ENCODE assay signal across 27 cellular contexts in genomic region chr16:68377221-68377620, GRCh38.
"Had no signal": no experiment of that assay in that cellular context is flagged by ENCODE, and none has a peak within 500 bp of the region (broad histone marks: within the 10 kb centered on the region; RNA-seq: fewer than 3 reads in every experiment).

No MANE protein-coding gene starts in this region.

- ATAC-seq: activated CD4-positive, alpha-beta T cell treated with anti-CD3 and anti-CD28 coated beads for 36 hours; activated CD4-positive, CD25-positive, alpha-beta regulatory T cell treated with anti-CD3 and anti-CD28 coated beads, Interleukin-2, amount 50 U/mL, for 24 hours; activated CD8-positive, alpha-beta memory T cell treated with anti-CD3 and anti-CD28 coated beads, Interleukin-2, amount 10 ng/mL, durations not matched to agents 7 days and 5 days; activated CD8-positive, alpha-beta T cell treated with anti-CD3 and anti-CD28 coated beads, Interleukin-2, amount 10 ng/mL, durations not matched to agents 7 days and 5 days; effector memory CD8-positive, alpha-beta T cell; foreskin keratinocyte; gastrocnemius medialis; heart left ventricle had no signal

- H3K4me1 ChIP-seq: ascending aorta, breast epithelium, esophagus muscularis mucosa, foreskin keratinocyte, gastrocnemius medialis, heart left ventricle had no signal

- H3K9me3 ChIP-seq: ascending aorta, breast epithelium, esophagus muscularis mucosa, gastrocnemius medialis, heart left ventricle had no signal

- H3K27me3 ChIP-seq: ascending aorta, breast epithelium, cardiac muscle cell, esophagus muscularis mucosa, gastrocnemius medialis, heart left ventricle had no signal

- H3K4me3 ChIP-seq: ascending aorta, breast epithelium, cardiac muscle cell, esophagus muscularis mucosa, gastrocnemius medialis, heart left ventricle had no signal

- H3K27ac ChIP-seq: ascending aorta, cardiac muscle cell, esophagus muscularis mucosa, foreskin keratinocyte, gastrocnemius medialis, heart left ventricle, WERI-Rb-1 had no signal

- H3K36me3 ChIP-seq: ascending aorta, breast epithelium, cardiac muscle cell, esophagus muscularis mucosa, gastrocnemius medialis, heart left ventricle, WERI-Rb-1 had no signal

- DNase-seq: activated B cell treated with CpG ODN at 0.5 μM for 24 hours; activated CD4-positive, alpha-beta memory T cell treated with anti-CD3 and anti-CD28 coated beads for 36 hours; activated CD4-positive, alpha-beta T cell treated with anti-CD3 and anti-CD28 coated beads for 36 hours; activated CD4-positive, alpha-beta T cell treated with anti-CD3 and anti-CD28 coated beads, Interleukin-2, amount 10 ng/mL, durations not matched to agents 24 days and 14 days; activated CD8-positive, alpha-beta memory T cell treated with anti-CD3 and anti-CD28 coated beads, Interleukin-2, amount 10 ng/mL, durations not matched to agents 7 days and 5 days; activated CD8-positive, alpha-beta memory T cell treated with anti-CD3 and anti-CD28 coated beads, Interleukin-2, amount 50 U/mL, for 4 hours; activated CD8-positive, alpha-beta T cell treated with anti-CD3 and anti-CD28 coated beads, Interleukin-2, amount 10 ng/mL, durations not matched to agents 7 days and 5 days; activated effector memory CD4-positive, alpha-beta T cell treated with anti-CD3 and anti-CD28 coated beads, Interleukin-2, amount 50 U/mL, for 16 hours; activated naive CD4-positive, alpha-beta T cell treated with anti-CD3 and anti-CD28 coated beads for 36 hours; activated T-cell treated with anti-CD3 and anti-CD28 coated beads, Interleukin-2, amount 50 U/mL, for 1 hour; activated T-cell treated with anti-CD3 and anti-CD28 coated beads, Interleukin-2, amount 50 U/mL, for 48 hours; cortex of kidney; effector CD4-positive, alpha-beta T cell; effector memory CD8-positive, alpha-beta T cell; erythroblast; foreskin keratinocyte; gastrocnemius medialis; glutamatergic neuron; T-helper 2 cell; WERI-Rb-1 had no signal

- FAIRE-seq: colon had no signal
